ENCODE assay signal across 8 cellular contexts in genomic region chr15:58628206-58629057, GRCh38.
DNase-seq lines count a peak whose midpoint lies in the region; ATAC-seq, FAIRE-seq and TF ChIP-seq lines count a peak whose summit lies in the region.

No MANE protein-coding gene starts in this region.

- H3K36me3 ChIP-seq in OCI-LY7 (ENCODE audit: insufficient read depth, low read length) (peaks cover 78% of the 10 kb centered on the region), endothelial cell of umbilical vein (ENCODE audit: control insufficient read depth in 2 of 2, extremely low read depth in 1 of 2, insufficient read depth in 2 of 2, low read length in 2 of 2) (peaks cover 0 to 2% of the 10 kb centered on the region in 2 experiments), parathyroid adenoma (ENCODE audit: control insufficient read depth, insufficient read depth, low read length) (no peaks in the 10 kb centered on the region)

- dilution Hi-C loops in endothelial cell of umbilical vein (cut with MboI; ENCODE audit: extremely low pct_ligation_motif_present, low sequenced_read_pairs) = no loop called here

- no peaks in the 10 kb centered on the region for H3K27me3 ChIP-seq in endothelial cell of umbilical vein (ENCODE audit: control insufficient read depth in 2 of 2, insufficient read depth in 2 of 2, low read length in 2 of 2)
- H3K27me3 ChIP-seq in parathyroid adenoma (ENCODE audit: control insufficient read depth, insufficient read depth, low read length) = no peaks in the 10 kb centered on the region

- FAIRE-seq in endothelial cell of umbilical vein (lab: Jason Lieb, UNC) = peak; percentile 42

- ATAC-seq in GM18858 (IDR thresholded peaks at IDR 0.05; ENCODE audit: unreplicated experiment) (no peak), GM19023 (IDR thresholded peaks at IDR 0.05; ENCODE audit: unreplicated experiment) (no peak)

- TF ChIP-seq POLR2A in endothelial cell of umbilical vein (IDR thresholded peaks at IDR 0.05; ENCODE audit: low read depth, low read length) = no peak

- no peaks in the 10 kb centered on the region for H3K9me2 ChIP-seq in OCI-LY7 (ENCODE audit: insufficient read depth, low read length)

- intact Hi-C loops in OCI-LY7 (cut with micrococcal nuclease; ENCODE audit: unreplicated experiment) (no loop called here), endothelial cell of umbilical vein (cut with micrococcal nuclease) (no loop called here)

- H3K27ac ChIP-seq in OCI-LY7 (ENCODE audit: low read depth, low read length, poor library complexity, severe bottlenecking) = peak overlapping the region; percentile 9
- H3K27ac ChIP-seq in endothelial cell of umbilical vein (ENCODE audit: insufficient read depth, low read depth, low read length) = peak overlapping the region; percentile 57
- peak overlapping the region; percentile 54 for H3K27ac ChIP-seq in parathyroid adenoma

- peaks cover 13% of the 10 kb centered on the region for H3K4me1 ChIP-seq in OCI-LY7 (ENCODE audit: insufficient read depth, low read length, poor library complexity, severe bottlenecking)
- peaks cover 21% of the 10 kb centered on the region for H3K4me1 ChIP-seq in endothelial cell of umbilical vein (ENCODE audit: control insufficient read depth, extremely low read depth, insufficient read depth, low read length)
- H3K4me1 ChIP-seq in parathyroid adenoma = peaks cover 3% of the 10 kb centered on the region

- no peaks in the 10 kb centered on the region for H3K9me1 ChIP-seq in endothelial cell of umbilical vein (replicated peaks; ENCODE audit: control insufficient read depth, extremely low read depth, insufficient read depth, low read length)

- H2AFZ ChIP-seq in OCI-LY7 (ENCODE audit: low read length) (no peak overlapping the region), endothelial cell of umbilical vein (ENCODE audit: low read depth, low read length) (no peak overlapping the region), parathyroid adenoma (no peak overlapping the region)

- H3K79me2 ChIP-seq in OCI-LY7 (ENCODE audit: insufficient read depth, low read depth, low read length) (no peaks in the 10 kb centered on the region), endothelial cell of umbilical vein (ENCODE audit: control insufficient read depth, insufficient read depth, low read length) (no peaks in the 10 kb centered on the region), parathyroid adenoma (no peaks in the 10 kb centered on the region)

- peak overlapping the region; percentile 60 for H3K4me2 ChIP-seq in OCI-LY7 (ENCODE audit: low read length)
- H3K4me2 ChIP-seq in endothelial cell of umbilical vein (ENCODE audit: insufficient read depth, low read length) = peak overlapping the region; percentile 92
- peak overlapping the region; percentile 58 for H3K4me2 ChIP-seq in parathyroid adenoma (ENCODE audit: low read length)

- H3K4me3 ChIP-seq in OCI-LY7 (ENCODE audit: low read depth, low read length, poor library complexity, severe bottlenecking) = peak overlapping the region; percentile 28
- peak overlapping the region in 2 of 3 experiments; percentile 19 to 54 for H3K4me3 ChIP-seq in endothelial cell of umbilical vein (replicated peaks in 1 of 3; ENCODE audit: insufficient read depth in 1 of 3, low read depth in 1 of 3, low read length in 3 of 3)
- H3K4me3 ChIP-seq in parathyroid adenoma (ENCODE audit: low read depth, low read length) = peak overlapping the region; percentile 24

- CTCF ChIA-PET in OCI-LY7 (lab: Charles Lee; ENCODE audit: unreplicated experiment) = no interaction called here
- CTCF ChIA-PET in endothelial cell of umbilical vein (lab: Charles Lee) = interaction anchor here (0.7 to 1.3 kb wide), 6 partner anchors 10 to 904 kb away, joined by 3 read pairs; partner anchors contain the start of gene MINDY2

- BruUV-seq in OCI-LY7 (replicated peaks; lab: Mats Ljungman, UMichigan) (no TSS peak), endothelial cell of umbilical vein (replicated peaks; lab: Mats Ljungman, UMichigan) (no TSS peak)

- H3K9me3 ChIP-seq in OCI-LY7 (ENCODE audit: low read length) (no peaks in the 10 kb centered on the region), endothelial cell of umbilical vein (replicated peaks; ENCODE audit: control insufficient read depth, insufficient read depth, low read length) (no peaks in the 10 kb centered on the region), parathyroid adenoma (ENCODE audit: control insufficient read depth, low read length) (no peaks in the 10 kb centered on the region)

- no peaks in the 10 kb centered on the region for H4K20me1 ChIP-seq in OCI-LY7 (ENCODE audit: insufficient read depth, low read length)
- no peaks in the 10 kb centered on the region for H4K20me1 ChIP-seq in endothelial cell of umbilical vein (replicated peaks; ENCODE audit: control insufficient read depth, extremely low read depth, insufficient read depth, low read length)

- POLR2A ChIA-PET in OCI-LY7 (lab: Charles Lee) (interaction anchor here (1.1 kb wide), 1 partner anchor 9 kb away, joined by 4 read pairs; no protein-coding TSS in a partner anchor), endothelial cell of umbilical vein (lab: Charles Lee) (no interaction called here)

- peak; percentile 20 for DNase-seq in EH (ENCODE audit: low read depth)
- DNase-seq in OCI-LY7 (ENCODE audit: low spot score) = peak; percentile 13
- peak; percentile 61 for DNase-seq in endothelial cell of umbilical vein (ENCODE audit: low read depth, low spot score)
- DNase-seq in activated effector memory CD4-positive, alpha-beta T cell treated with anti-CD3 and anti-CD28 coated beads, Interleukin-2, amount 50 U/mL, for 16 hours = no peak
- DNase-seq in anterior cingulate cortex (lab: John Stamatoyannopoulos, UW) = no peak

- TF ChIP-seq CTCF in OCI-LY7 (conservative IDR thresholded peaks at IDR 0.05; ENCODE audit: low read length) (no peak), endothelial cell of umbilical vein (IDR thresholded peaks at IDR 0.05; ENCODE audit: extremely low read depth in 1 of 2, insufficient read depth in 1 of 2, low read depth in 1 of 2, low read length in 2 of 2) (no peak), parathyroid adenoma (IDR thresholded peaks at IDR 0.05) (no peak)

- H3K9ac ChIP-seq in endothelial cell of umbilical vein (replicated peaks; ENCODE audit: extremely low read depth, insufficient read depth, low read length) (peak overlapping the region; percentile 40), parathyroid adenoma (no peak overlapping the region)

TF ChIP-seq in endothelial cell of umbilical vein, 7 proteins besides CTCF, POLR2A, EP300 and RAD21:
- TF ChIP-seq MYC (IDR thresholded peaks at IDR 0.05; ENCODE audit: low read depth, low read length) (no peak), FOS (IDR thresholded peaks at IDR 0.05; ENCODE audit: borderline replicate concordance, insufficient read depth, low read length) (no peak), EZH2 (IDR thresholded peaks at IDR 0.05; ENCODE audit: borderline replicate concordance, low read depth, low read length, severe bottlenecking) (no peak), JUN (IDR thresholded peaks at IDR 0.05; ENCODE audit: borderline replicate concordance, insufficient read depth, insufficient read length, low read depth) (no peak), MAX (IDR thresholded peaks at IDR 0.05; ENCODE audit: insufficient read depth, insufficient read length) (no peak), GATA2 (IDR thresholded peaks at IDR 0.05; ENCODE audit: insufficient read depth, insufficient read length, low read depth, low read length) (no peak), POLR2AphosphoS5 (IDR thresholded peaks at IDR 0.05; ENCODE audit: insufficient read depth, low read depth, low read length) (no peak)

Comparison
In these comparisons a context has a peak if more than half of its experiments do, and no peak if none do; other contexts are left out.
1. DNase-seq: peak in EH (single experiment), OCI-LY7 (single experiment) and endothelial cell of umbilical vein (single experiment); none in activated effector memory CD4-positive, alpha-beta T cell treated with anti-CD3 and anti-CD28 coated beads, Interleukin-2, amount 50 U/mL, for 16 hours (single experiment) and anterior cingulate cortex (0 of 58).
2. Peak in every context shown above with its lines, with median percentiles within 50 percentile points of each other: H3K27ac ChIP-seq, H3K4me2 ChIP-seq and H3K4me3 ChIP-seq.